1 cellular context compared by ENCODE assay signal in the genomic region with DNA sequence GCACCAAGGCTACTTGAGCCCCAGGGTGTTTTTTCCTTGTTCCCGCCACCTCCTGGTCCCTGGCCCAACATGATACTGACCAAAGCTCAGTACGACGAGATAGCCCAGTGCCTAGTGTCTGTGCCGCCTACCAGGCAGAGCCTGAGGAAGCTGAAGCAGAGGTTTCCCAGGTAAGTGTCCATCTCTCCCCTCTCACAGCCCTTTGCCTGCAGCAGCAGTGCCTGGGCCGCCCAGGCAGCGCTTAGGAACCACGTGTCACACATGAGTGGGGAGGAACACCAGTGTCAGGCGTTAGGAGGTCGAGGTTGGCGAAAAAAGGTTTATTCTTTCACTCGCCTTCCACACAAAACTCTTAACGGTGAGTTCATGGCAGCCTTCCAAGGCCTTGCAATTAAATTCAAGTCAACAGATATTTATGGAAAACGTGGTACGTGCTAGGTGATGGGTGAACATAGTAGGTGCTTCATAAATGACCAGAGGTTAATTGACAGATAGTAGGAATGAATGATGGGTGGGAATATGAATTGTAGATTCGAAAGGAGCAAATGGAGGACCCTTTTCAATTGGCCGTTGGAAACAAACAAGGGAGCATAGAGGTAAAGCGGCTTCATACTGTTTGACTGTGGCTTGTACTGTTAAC.
A peak's percentile ranks its signal among the peaks of the same experiment; 100 is the strongest.
TF ChIP-seq lines count a peak whose summit lies in the region.

No MANE protein-coding gene starts in this region.

TF ChIP-seq in K562, 482 proteins besides CTCF, POLR2A, EP300 and RAD21 (continued from another document and continues in another):
- TF ChIP-seq CHD7 (IDR thresholded peaks at IDR 0.05; ENCODE audit: low read depth, low read length): no peak
- no peak for TF ChIP-seq ZNF830 (CRISPR knock-in tag; IDR thresholded peaks at IDR 0.05)
- peak; percentile 67; the same call in 1 of the 2 replicates for TF ChIP-seq CREB3L1 (IDR thresholded peaks at IDR 0.05; ENCODE audit: borderline replicate concordance, low read depth)
- TF ChIP-seq FIP1L1 (IDR thresholded peaks at IDR 0.05; ENCODE audit: low read depth, low read length, poor library complexity, severe bottlenecking): no peak
- TF ChIP-seq ZNF41 (CRISPR knock-in tag; conservative IDR thresholded peaks at IDR 0.05): no peak
- no peak for TF ChIP-seq BRF1 (IDR thresholded peaks at IDR 0.05; ENCODE audit: borderline replicate concordance, extremely low read depth, insufficient read length)
- peak; percentile 40; the same call in 1 of the 2 replicates for TF ChIP-seq E2F3 (CRISPR knock-in tag; IDR thresholded peaks at IDR 0.05)
- TF ChIP-seq MAX (CRISPR knock-in tag; IDR thresholded peaks at IDR 0.05): peak; percentile 93
- TF ChIP-seq ZBTB9 (CRISPR knock-in tag; IDR thresholded peaks at IDR 0.05): no peak
- no peak for TF ChIP-seq ELF4 (CRISPR knock-in tag; IDR thresholded peaks at IDR 0.05)
- TF ChIP-seq USF1 (CRISPR knock-in tag; IDR thresholded peaks at IDR 0.05): peak; percentile 50; the same call in 1 of the 2 replicates
- 0 out of 2 replicates have a peak, but pooled peaks have one; percentile 48 for TF ChIP-seq NR2C2 (CRISPR knock-in tag; IDR thresholded peaks at IDR 0.05)
- TF ChIP-seq NR2C2 (tag; IDR thresholded peaks at IDR 0.05): no peak
- no peak for TF ChIP-seq ZC3H11A (IDR thresholded peaks at IDR 0.05; ENCODE audit: low read depth, low read length)
- peak; percentile 92 for TF ChIP-seq ZKSCAN1 (IDR thresholded peaks at IDR 0.05; ENCODE audit: low read depth, low read length)
- no peak for TF ChIP-seq CXXC5 (CRISPR knock-in tag; IDR thresholded peaks at IDR 0.05)
- TF ChIP-seq ZNF75A (CRISPR knock-in tag; IDR thresholded peaks at IDR 0.05): no peak
- peak; percentile 81; the same call in 1 of the 2 replicates for TF ChIP-seq FOXP1 (CRISPR knock-in tag; IDR thresholded peaks at IDR 0.05)
- TF ChIP-seq, protein P1, sequence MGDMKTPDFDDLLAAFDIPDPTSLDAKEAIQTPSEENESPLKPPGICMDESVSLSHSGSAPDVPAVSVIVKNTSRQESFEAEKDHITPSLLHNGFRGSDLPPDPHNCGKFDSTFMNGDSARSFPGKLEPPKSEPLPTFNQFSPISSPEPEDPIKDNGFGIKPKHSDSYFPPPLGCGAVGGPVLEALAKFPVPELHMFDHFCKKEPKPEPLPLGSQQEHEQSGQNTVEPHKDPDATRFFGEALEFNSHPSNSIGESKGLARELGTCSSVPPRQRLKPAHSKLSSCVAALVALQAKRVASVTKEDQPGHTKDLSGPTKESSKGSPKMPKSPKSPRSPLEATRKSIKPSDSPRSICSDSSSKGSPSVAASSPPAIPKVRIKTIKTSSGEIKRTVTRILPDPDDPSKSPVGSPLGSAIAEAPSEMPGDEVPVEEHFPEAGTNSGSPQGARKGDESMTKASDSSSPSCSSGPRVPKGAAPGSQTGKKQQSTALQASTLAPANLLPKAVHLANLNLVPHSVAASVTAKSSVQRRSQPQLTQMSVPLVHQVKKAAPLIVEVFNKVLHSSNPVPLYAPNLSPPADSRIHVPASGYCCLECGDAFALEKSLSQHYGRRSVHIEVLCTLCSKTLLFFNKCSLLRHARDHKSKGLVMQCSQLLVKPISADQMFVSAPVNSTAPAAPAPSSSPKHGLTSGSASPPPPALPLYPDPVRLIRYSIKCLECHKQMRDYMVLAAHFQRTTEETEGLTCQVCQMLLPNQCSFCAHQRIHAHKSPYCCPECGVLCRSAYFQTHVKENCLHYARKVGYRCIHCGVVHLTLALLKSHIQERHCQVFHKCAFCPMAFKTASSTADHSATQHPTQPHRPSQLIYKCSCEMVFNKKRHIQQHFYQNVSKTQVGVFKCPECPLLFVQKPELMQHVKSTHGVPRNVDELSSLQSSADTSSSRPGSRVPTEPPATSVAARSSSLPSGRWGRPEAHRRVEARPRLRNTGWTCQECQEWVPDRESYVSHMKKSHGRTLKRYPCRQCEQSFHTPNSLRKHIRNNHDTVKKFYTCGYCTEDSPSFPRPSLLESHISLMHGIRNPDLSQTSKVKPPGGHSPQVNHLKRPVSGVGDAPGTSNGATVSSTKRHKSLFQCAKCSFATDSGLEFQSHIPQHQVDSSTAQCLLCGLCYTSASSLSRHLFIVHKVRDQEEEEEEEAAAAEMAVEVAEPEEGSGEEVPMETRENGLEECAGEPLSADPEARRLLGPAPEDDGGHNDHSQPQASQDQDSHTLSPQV (IDR thresholded peaks at IDR 0.05): peak; percentile 80
